In genomic region chr3:119240582-119241434, GRCh38 we compare ENCODE assay signal across 1 cellular context.
A peak's percentile ranks its signal among the peaks of the same experiment; 100 is the strongest.
TF ChIP-seq lines count a peak whose summit lies in the region.

Gene B4GALT4, minus strand, starts transcription at chr3:119240878. Its CDS starts 10,779 bp downstream, at chr3:119230099.

TF ChIP-seq in HepG2, 621 proteins besides CTCF, POLR2A, EP300 and RAD21 (continued from another document and continues in another):
- TF ChIP-seq, protein P1, sequence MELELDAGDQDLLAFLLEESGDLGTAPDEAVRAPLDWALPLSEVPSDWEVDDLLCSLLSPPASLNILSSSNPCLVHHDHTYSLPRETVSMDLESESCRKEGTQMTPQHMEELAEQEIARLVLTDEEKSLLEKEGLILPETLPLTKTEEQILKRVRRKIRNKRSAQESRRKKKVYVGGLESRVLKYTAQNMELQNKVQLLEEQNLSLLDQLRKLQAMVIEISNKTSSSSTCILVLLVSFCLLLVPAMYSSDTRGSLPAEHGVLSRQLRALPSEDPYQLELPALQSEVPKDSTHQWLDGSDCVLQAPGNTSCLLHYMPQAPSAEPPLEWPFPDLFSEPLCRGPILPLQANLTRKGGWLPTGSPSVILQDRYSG (CRISPR knock-in tag; IDR thresholded peaks at IDR 0.05) = no peak
- TF ChIP-seq BRF2 (CRISPR knock-in tag; IDR thresholded peaks at IDR 0.05) (peak; percentile 73; the same call in 1 of the 2 replicates), ZSCAN31 (CRISPR knock-in tag; IDR thresholded peaks at IDR 0.05; ENCODE audit: low read depth) (peak; percentile 70; the same call in 1 of the 2 replicates), SRSF1 (optimal IDR thresholded peaks at IDR 0.05; ENCODE audit: low read depth, low read length) (no peak), MAZ (IDR thresholded peaks at IDR 0.05; ENCODE audit: borderline replicate concordance, low read depth, low read length) (no peak), MAZ (CRISPR knock-in tag; IDR thresholded peaks at IDR 0.05; ENCODE audit: low read depth) (0 out of 2 replicates have a peak, but pooled peaks have one; percentile 65), ZFP41 (CRISPR knock-in tag; IDR thresholded peaks at IDR 0.05; ENCODE audit: borderline replicate concordance) (0 out of 2 replicates have a peak, but pooled peaks have one; percentile 17), ZNF629 (CRISPR knock-in tag; conservative IDR thresholded peaks at IDR 0.05) (peak; percentile 94), CHCHD3 (CRISPR knock-in tag; IDR thresholded peaks at IDR 0.05) (no peak), ARNT2 (CRISPR knock-in tag; IDR thresholded peaks at IDR 0.05; ENCODE audit: low read depth) (peak; percentile 82), TEAD3 (CRISPR knock-in tag; optimal IDR thresholded peaks at IDR 0.05; ENCODE audit: borderline replicate concordance) (no peak), CREBL2 (CRISPR knock-in tag; IDR thresholded peaks at IDR 0.05; ENCODE audit: borderline replicate concordance) (peak; percentile 73; the same call in 1 of the 2 replicates), HOXD1 (CRISPR knock-in tag; IDR thresholded peaks at IDR 0.05) (peak; percentile 63; the same call in 1 of the 2 replicates), ZMAT3 (CRISPR knock-in tag; conservative IDR thresholded peaks at IDR 0.05) (peak; percentile 56), E2F1 (CRISPR knock-in tag; IDR thresholded peaks at IDR 0.05) (0 out of 2 replicates have a peak, but pooled peaks have one; percentile 29), ZNF788 (CRISPR knock-in tag; IDR thresholded peaks at IDR 0.05; ENCODE audit: borderline replicate concordance) (no peak), KDM5B (CRISPR knock-in tag; IDR thresholded peaks at IDR 0.05; ENCODE audit: borderline replicate concordance) (peak; percentile 67; the same call in 1 of the 2 replicates), PHF8 (CRISPR knock-in tag; IDR thresholded peaks at IDR 0.05) (peak; percentile 91), BCL6 (CRISPR knock-in tag; IDR thresholded peaks at IDR 0.05) (no peak), TCF7 (IDR thresholded peaks at IDR 0.05; ENCODE audit: low read depth) (no peak), ZFP82 (CRISPR knock-in tag; IDR thresholded peaks at IDR 0.05; ENCODE audit: borderline replicate concordance) (peak; percentile 40; the same call in 1 of the 2 replicates), MAF1 (CRISPR knock-in tag; IDR thresholded peaks at IDR 0.05; ENCODE audit: borderline replicate concordance) (no peak), NONO (IDR thresholded peaks at IDR 0.05) (no peak), NONO (CRISPR knock-in tag; conservative IDR thresholded peaks at IDR 0.05) (peak; percentile 66; the same call in 1 of the 2 replicates), TGIF2 (CRISPR knock-in tag; IDR thresholded peaks at IDR 0.05) (no peak; the same call in 1 of the 2 replicates), ZNF777 (CRISPR knock-in tag; IDR thresholded peaks at IDR 0.05) (no peak; the same call in 1 of the 2 replicates), NFRKB (IDR thresholded peaks at IDR 0.05) (no peak), ZNF121 (CRISPR knock-in tag; IDR thresholded peaks at IDR 0.05) (0 out of 2 replicates have a peak, but pooled peaks have one; percentile 50), ZNF619 (CRISPR knock-in tag; IDR thresholded peaks at IDR 0.05) (no peak), ZBTB3 (CRISPR knock-in tag; IDR thresholded peaks at IDR 0.05; ENCODE audit: borderline replicate concordance, low read depth) (0 out of 2 replicates have a peak, but pooled peaks have one; percentile 38), TCF12 (IDR thresholded peaks at IDR 0.05) (no peak), TCF12 (CRISPR knock-in tag; IDR thresholded peaks at IDR 0.05) (0 out of 2 replicates have a peak, but pooled peaks have one; percentile 41), NFE2L1 (CRISPR knock-in tag; IDR thresholded peaks at IDR 0.05; ENCODE audit: borderline replicate concordance) (no peak), HES4 (CRISPR knock-in tag; IDR thresholded peaks at IDR 0.05; ENCODE audit: borderline replicate concordance) (peak; percentile 67), ARNT (IDR thresholded peaks at IDR 0.05) (no peak), REPIN1 (CRISPR knock-in tag; IDR thresholded peaks at IDR 0.05; ENCODE audit: borderline replicate concordance, low read depth) (peak; percentile 8; the same call in 1 of the 2 replicates), KDM3A (CRISPR knock-in tag; IDR thresholded peaks at IDR 0.05; ENCODE audit: low read depth) (peak; percentile 47; the same call in 1 of the 2 replicates), USF2 (IDR thresholded peaks at IDR 0.05; ENCODE audit: low read depth, low read length) (no peak), USF2 (CRISPR knock-in tag; IDR thresholded peaks at IDR 0.05; ENCODE audit: borderline replicate concordance) (no peak), MED8 (CRISPR knock-in tag; IDR thresholded peaks at IDR 0.05; ENCODE audit: insufficient replicate concordance) (peak; percentile 1), ZIK1 (CRISPR knock-in tag; IDR thresholded peaks at IDR 0.05; ENCODE audit: borderline replicate concordance, low read depth) (no peak), GPN1 (CRISPR knock-in tag; IDR thresholded peaks at IDR 0.05; ENCODE audit: borderline replicate concordance) (no peak), ZNF20 (CRISPR knock-in tag; IDR thresholded peaks at IDR 0.05) (0 out of 2 replicates have a peak, but pooled peaks have one; percentile 63), SAFB2 (CRISPR knock-in tag; IDR thresholded peaks at IDR 0.05; ENCODE audit: borderline replicate concordance, low read depth) (peak; percentile 53; the same call in 1 of the 2 replicates), ZBTB38 (CRISPR knock-in tag; IDR thresholded peaks at IDR 0.05) (no peak), KDM6A (CRISPR knock-in tag; IDR thresholded peaks at IDR 0.05; ENCODE audit: low read depth) (no peak), SP4 (CRISPR knock-in tag; IDR thresholded peaks at IDR 0.05) (0 out of 2 replicates have a peak, but pooled peaks have one; percentile 47), MAFG (CRISPR knock-in tag; IDR thresholded peaks at IDR 0.05) (no peak), ZNF124 (CRISPR knock-in tag; IDR thresholded peaks at IDR 0.05) (no peak), ADNP (CRISPR knock-in tag; IDR thresholded peaks at IDR 0.05) (no peak), RFX1 (IDR thresholded peaks at IDR 0.05) (no peak), POLR2G (IDR thresholded peaks at IDR 0.05; ENCODE audit: low read depth, low read length) (peak; percentile 88), MIER3 (CRISPR knock-in tag; IDR thresholded peaks at IDR 0.05; ENCODE audit: borderline replicate concordance) (0 out of 2 replicates have a peak, but pooled peaks have one; percentile 14)
- TF ChIP-seq, protein P2, sequence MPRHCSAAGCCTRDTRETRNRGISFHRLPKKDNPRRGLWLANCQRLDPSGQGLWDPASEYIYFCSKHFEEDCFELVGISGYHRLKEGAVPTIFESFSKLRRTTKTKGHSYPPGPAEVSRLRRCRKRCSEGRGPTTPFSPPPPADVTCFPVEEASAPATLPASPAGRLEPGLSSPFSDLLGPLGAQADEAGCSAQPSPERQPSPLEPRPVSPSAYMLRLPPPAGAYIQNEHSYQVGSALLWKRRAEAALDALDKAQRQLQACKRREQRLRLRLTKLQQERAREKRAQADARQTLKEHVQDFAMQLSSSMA (CRISPR knock-in tag; IDR thresholded peaks at IDR 0.05) = no peak
- TF ChIP-seq, protein P3, sequence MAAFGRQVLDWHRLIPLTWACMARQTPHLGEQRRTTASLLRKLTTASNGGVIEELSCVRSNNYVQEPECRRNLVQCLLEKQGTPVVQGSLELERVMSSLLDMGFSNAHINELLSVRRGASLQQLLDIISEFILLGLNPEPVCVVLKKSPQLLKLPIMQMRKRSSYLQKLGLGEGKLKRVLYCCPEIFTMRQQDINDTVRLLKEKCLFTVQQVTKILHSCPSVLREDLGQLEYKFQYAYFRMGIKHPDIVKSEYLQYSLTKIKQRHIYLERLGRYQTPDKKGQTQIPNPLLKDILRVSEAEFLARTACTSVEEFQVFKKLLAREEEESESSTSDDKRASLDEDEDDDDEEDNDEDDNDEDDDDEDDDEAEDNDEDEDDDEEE (CRISPR knock-in tag; IDR thresholded peaks at IDR 0.05) = peak; percentile 51; the same call in 1 of the 2 replicates
- TF ChIP-seq, protein P4, sequence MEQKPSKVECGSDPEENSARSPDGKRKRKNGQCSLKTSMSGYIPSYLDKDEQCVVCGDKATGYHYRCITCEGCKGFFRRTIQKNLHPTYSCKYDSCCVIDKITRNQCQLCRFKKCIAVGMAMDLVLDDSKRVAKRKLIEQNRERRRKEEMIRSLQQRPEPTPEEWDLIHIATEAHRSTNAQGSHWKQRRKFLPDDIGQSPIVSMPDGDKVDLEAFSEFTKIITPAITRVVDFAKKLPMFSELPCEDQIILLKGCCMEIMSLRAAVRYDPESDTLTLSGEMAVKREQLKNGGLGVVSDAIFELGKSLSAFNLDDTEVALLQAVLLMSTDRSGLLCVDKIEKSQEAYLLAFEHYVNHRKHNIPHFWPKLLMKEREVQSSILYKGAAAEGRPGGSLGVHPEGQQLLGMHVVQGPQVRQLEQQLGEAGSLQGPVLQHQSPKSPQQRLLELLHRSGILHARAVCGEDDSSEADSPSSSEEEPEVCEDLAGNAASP (CRISPR knock-in tag; IDR thresholded peaks at IDR 0.05; ENCODE audit: borderline replicate concordance) = no peak
- TF ChIP-seq, protein P5, sequence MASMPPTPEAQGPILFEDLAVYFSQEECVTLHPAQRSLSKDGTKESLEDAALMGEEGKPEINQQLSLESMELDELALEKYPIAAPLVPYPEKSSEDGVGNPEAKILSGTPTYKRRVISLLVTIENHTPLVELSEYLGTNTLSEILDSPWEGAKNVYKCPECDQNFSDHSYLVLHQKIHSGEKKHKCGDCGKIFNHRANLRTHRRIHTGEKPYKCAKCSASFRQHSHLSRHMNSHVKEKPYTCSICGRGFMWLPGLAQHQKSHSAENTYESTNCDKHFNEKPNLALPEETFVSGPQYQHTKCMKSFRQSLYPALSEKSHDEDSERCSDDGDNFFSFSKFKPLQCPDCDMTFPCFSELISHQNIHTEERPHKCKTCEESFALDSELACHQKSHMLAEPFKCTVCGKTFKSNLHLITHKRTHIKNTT (CRISPR knock-in tag; IDR thresholded peaks at IDR 0.05) = no peak
- TF ChIP-seq, protein P6, sequence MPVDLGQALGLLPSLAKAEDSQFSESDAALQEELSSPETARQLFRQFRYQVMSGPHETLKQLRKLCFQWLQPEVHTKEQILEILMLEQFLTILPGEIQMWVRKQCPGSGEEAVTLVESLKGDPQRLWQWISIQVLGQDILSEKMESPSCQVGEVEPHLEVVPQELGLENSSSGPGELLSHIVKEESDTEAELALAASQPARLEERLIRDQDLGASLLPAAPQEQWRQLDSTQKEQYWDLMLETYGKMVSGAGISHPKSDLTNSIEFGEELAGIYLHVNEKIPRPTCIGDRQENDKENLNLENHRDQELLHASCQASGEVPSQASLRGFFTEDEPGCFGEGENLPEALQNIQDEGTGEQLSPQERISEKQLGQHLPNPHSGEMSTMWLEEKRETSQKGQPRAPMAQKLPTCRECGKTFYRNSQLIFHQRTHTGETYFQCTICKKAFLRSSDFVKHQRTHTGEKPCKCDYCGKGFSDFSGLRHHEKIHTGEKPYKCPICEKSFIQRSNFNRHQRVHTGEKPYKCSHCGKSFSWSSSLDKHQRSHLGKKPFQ (CRISPR knock-in tag; IDR thresholded peaks at IDR 0.05; ENCODE audit: insufficient replicate concordance) = peak; percentile 60
- TF ChIP-seq, protein P7, sequence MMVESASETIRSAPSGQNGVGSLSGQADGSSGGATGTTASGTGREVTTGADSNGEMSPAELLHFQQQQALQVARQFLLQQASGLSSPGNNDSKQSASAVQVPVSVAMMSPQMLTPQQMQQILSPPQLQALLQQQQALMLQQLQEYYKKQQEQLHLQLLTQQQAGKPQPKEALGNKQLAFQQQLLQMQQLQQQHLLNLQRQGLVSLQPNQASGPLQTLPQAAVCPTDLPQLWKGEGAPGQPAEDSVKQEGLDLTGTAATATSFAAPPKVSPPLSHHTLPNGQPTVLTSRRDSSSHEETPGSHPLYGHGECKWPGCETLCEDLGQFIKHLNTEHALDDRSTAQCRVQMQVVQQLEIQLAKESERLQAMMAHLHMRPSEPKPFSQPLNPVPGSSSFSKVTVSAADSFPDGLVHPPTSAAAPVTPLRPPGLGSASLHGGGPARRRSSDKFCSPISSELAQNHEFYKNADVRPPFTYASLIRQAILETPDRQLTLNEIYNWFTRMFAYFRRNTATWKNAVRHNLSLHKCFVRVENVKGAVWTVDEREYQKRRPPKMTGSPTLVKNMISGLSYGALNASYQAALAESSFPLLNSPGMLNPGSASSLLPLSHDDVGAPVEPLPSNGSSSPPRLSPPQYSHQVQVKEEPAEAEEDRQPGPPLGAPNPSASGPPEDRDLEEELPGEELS (CRISPR knock-in tag; IDR thresholded peaks at IDR 0.05) = no peak
